Comparison of ENCODE assay signal across 15 cellular contexts in genomic region chr13:25992076-25992475, GRCh38. TPM values are rescaled to one million over a fixed set of nuclear protein-coding genes. Genes with fewer than 3 reads are reported as not detected.
A peak's percentile ranks its signal among the peaks of the same experiment; 100 is the strongest.
DNase-seq lines count a peak whose midpoint lies in the region; TF ChIP-seq lines count a peak whose summit lies in the region.
"Had no signal": no experiment of that assay in that cellular context is flagged by ENCODE, and none has a peak within 500 bp of the region (broad histone marks: within the 10 kb centered on the region; RNA-seq: fewer than 3 reads in every experiment).

No MANE protein-coding gene starts in this region.

- H3K9ac ChIP-seq in adipocyte (ENCODE audit: low read length) = no peak overlapping the region
- H3K9ac ChIP-seq: BLaER1 treated with 17β-estradiol and CSF1 and Interleukin-3, amounts not matched to agents 10 nM and 100 nM had no signal

- H3K4me1 ChIP-seq in adipocyte (ENCODE audit: control insufficient read depth, insufficient read depth, low read length) (no peaks in the 10 kb centered on the region), HAP-1 (no peaks in the 10 kb centered on the region)
- H3K4me1 ChIP-seq: BLaER1 treated with 17β-estradiol and CSF1 and Interleukin-3, amounts not matched to agents 10 nM and 100 nM had no signal

- CTCF ChIA-PET in GM10248 (lab: Yijun Ruan, JAX) = no interaction called here

- peaks cover 40% of the 10 kb centered on the region for H3K4me1 Mint-ChIP-seq in osteocyte (ENCODE audit: unreplicated experiment)
- H3K4me1 Mint-ChIP-seq: CD4-positive, CD25-positive, alpha-beta regulatory T cell had no signal

- peaks cover 6% of the 10 kb centered on the region for H3K9me3 Mint-ChIP-seq in osteocyte (ENCODE audit: unreplicated experiment)

- H3K9me3 ChIP-seq in adipocyte (ENCODE audit: control insufficient read depth, low read length) = peaks cover 23% of the 10 kb centered on the region
- no peaks in the 10 kb centered on the region for H3K9me3 ChIP-seq in HAP-1

- peak overlapping the region; percentile 89 for H3K27ac Mint-ChIP-seq in osteocyte (ENCODE audit: unreplicated experiment)
- H3K27ac Mint-ChIP-seq: CD4-positive, CD25-positive, alpha-beta regulatory T cell had no signal

- no peaks in the 10 kb centered on the region for H3K27me3 Mint-ChIP-seq in osteocyte (ENCODE audit: unreplicated experiment)

- H3K4me3 ChIP-seq in adipocyte (ENCODE audit: low read length) (no peak overlapping the region), HAP-1 (no peak overlapping the region)
- H3K4me3 ChIP-seq: BLaER1 treated with 17β-estradiol and CSF1 and Interleukin-3, amounts not matched to agents 10 nM and 100 nM had no signal

- TF ChIP-seq CTCF in osteocyte (IDR thresholded peaks at IDR 0.05) (no peak), GM10248 (IDR thresholded peaks at IDR 0.05; ENCODE audit: control extremely low read depth, extremely low read depth, low read depth, missing control alignments) (no peak)

- POLR2A ChIA-PET in GM10248 (lab: Yijun Ruan, JAX) = no interaction called here

- in situ Hi-C loops in HAP-1 (cut with MboI; ENCODE audit: low sequenced_read_pairs) = no loop called here

- H3K36me3 ChIP-seq in adipocyte (ENCODE audit: control insufficient read depth, insufficient read depth, low read length, severe bottlenecking) = no peaks in the 10 kb centered on the region
- no peaks in the 10 kb centered on the region for H3K36me3 ChIP-seq in HAP-1 (replicated peaks)
- H3K36me3 ChIP-seq: BLaER1 treated with 17β-estradiol and CSF1 and Interleukin-3, amounts not matched to agents 10 nM and 100 nM had no signal

- no peak overlapping the region for H3K4me3 Mint-ChIP-seq in osteocyte (ENCODE audit: unreplicated experiment)
- H3K4me3 Mint-ChIP-seq: CD4-positive, CD25-positive, alpha-beta regulatory T cell had no signal

- peaks cover 9% of the 10 kb centered on the region for H3K27me3 ChIP-seq in adipocyte (replicated peaks; ENCODE audit: control insufficient read depth, insufficient read depth, low read length)
- no peaks in the 10 kb centered on the region for H3K27me3 ChIP-seq in HAP-1 (ENCODE audit: low read depth)
- H3K27me3 ChIP-seq: BLaER1 treated with 17β-estradiol and CSF1 and Interleukin-3, amounts not matched to agents 10 nM and 100 nM had no signal

- DNase-seq in H4 (ENCODE audit: low spot score) = peak; percentile 5
- peak; percentile 17 for DNase-seq in adipocyte (ENCODE audit: low read depth)
- peak; percentile 41 for DNase-seq in foreskin melanocyte
- no peak for DNase-seq in osteocyte (ENCODE audit: extremely low spot score, unreplicated experiment)
- no peak for DNase-seq in HAP-1 (ENCODE audit: low spot score in 2 of 2)
- no peak for DNase-seq in activated T-cell treated with anti-CD3 and anti-CD28 coated beads for 4 hours
- no peak for DNase-seq in GM10248 (ENCODE audit: extremely low spot score)
- no peak for DNase-seq in stimulated activated naive CD4-positive, alpha-beta T cell treated with Interleukin-2 at 50 U/mL for 16 hours (lab: John Stamatoyannopoulos, UW)
- DNase-seq: ACHN; CD4-positive, CD25-positive, alpha-beta regulatory T cell; DMS79 treated with DMSO at 0.1 percent for 48 hours; GDM1; IMR-90 had no signal

- H3K36me3 Mint-ChIP-seq in osteocyte (ENCODE audit: unreplicated experiment) = peaks cover 6% of the 10 kb centered on the region
- H3K36me3 Mint-ChIP-seq: CD4-positive, CD25-positive, alpha-beta regulatory T cell had no signal

RNA-seq across cellular contexts. Expression of gene SHISA2, which starts 59.7 kb away (rescaled TPM):
- not detected in 2 replicates for total RNA-seq in H4 (2014; rRNA removed; shearing (Covaris generic))
- total RNA-seq in osteocyte = 128 TPM in 2 replicates
- total RNA-seq: A172, IMR-90 had no signal

Comparison
In these comparisons a context has a peak if more than half of its experiments do, and no peak if none do; other contexts are left out.
1. DNase-seq: peak in H4 (single experiment), adipocyte (single experiment) and foreskin melanocyte (single experiment); none in osteocyte (single experiment), HAP-1 (0 of 2), activated T-cell treated with anti-CD3 and anti-CD28 coated beads for 4 hours (single experiment), GM10248 (single experiment) and stimulated activated naive CD4-positive, alpha-beta T cell treated with Interleukin-2 at 50 U/mL for 16 hours (single experiment).
2. RNA of gene SHISA2, which starts 59.7 kb away (total RNA-seq): 128 TPM in osteocyte; not detected in H4; every median in the first group is over 100 times any median in the second.